Comparison of ENCODE assay signal across 2 cellular contexts in genomic region chr7:129169171-129169643, GRCh38.
TF ChIP-seq lines count a peak whose summit lies in the region.

No MANE protein-coding gene starts in this region.

TF ChIP-seq in GM23338, 12 proteins besides CTCF, POLR2A, EP300 and RAD21:
- TF ChIP-seq CREB1 (CRISPR knock-in tag; IDR thresholded peaks at IDR 0.05; ENCODE audit: low read depth) (no peak; the same call in 1 of the 2 replicates), JUNB (IDR thresholded peaks at IDR 0.05; ENCODE audit: unreplicated experiment) (no peak), EZH2 (IDR thresholded peaks at IDR 0.05; ENCODE audit: low read depth, unreplicated experiment) (no peak), NANOG (IDR thresholded peaks at IDR 0.05; ENCODE audit: borderline replicate concordance) (no peak), ZNF331 (CRISPR knock-in tag; IDR thresholded peaks at IDR 0.05; ENCODE audit: low read depth) (no peak), POLR2AphosphoS5 (IDR thresholded peaks at IDR 0.05; ENCODE audit: low read depth) (no peak; the same call in 1 of the 2 replicates), ZNF114 (CRISPR knock-in tag; IDR thresholded peaks at IDR 0.05) (no peak), EZH2phosphoT487 (IDR thresholded peaks at IDR 0.05; ENCODE audit: unreplicated experiment) (no peak), STAT1 (IDR thresholded peaks at IDR 0.05; ENCODE audit: unreplicated experiment) (no peak)
- TF ChIP-seq, protein P1, sequence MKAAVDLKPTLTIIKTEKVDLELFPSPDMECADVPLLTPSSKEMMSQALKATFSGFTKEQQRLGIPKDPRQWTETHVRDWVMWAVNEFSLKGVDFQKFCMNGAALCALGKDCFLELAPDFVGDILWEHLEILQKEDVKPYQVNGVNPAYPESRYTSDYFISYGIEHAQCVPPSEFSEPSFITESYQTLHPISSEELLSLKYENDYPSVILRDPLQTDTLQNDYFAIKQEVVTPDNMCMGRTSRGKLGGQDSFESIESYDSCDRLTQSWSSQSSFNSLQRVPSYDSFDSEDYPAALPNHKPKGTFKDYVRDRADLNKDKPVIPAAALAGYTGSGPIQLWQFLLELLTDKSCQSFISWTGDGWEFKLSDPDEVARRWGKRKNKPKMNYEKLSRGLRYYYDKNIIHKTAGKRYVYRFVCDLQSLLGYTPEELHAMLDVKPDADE (IDR thresholded peaks at IDR 0.05) = no peak
- TF ChIP-seq, protein P2, sequence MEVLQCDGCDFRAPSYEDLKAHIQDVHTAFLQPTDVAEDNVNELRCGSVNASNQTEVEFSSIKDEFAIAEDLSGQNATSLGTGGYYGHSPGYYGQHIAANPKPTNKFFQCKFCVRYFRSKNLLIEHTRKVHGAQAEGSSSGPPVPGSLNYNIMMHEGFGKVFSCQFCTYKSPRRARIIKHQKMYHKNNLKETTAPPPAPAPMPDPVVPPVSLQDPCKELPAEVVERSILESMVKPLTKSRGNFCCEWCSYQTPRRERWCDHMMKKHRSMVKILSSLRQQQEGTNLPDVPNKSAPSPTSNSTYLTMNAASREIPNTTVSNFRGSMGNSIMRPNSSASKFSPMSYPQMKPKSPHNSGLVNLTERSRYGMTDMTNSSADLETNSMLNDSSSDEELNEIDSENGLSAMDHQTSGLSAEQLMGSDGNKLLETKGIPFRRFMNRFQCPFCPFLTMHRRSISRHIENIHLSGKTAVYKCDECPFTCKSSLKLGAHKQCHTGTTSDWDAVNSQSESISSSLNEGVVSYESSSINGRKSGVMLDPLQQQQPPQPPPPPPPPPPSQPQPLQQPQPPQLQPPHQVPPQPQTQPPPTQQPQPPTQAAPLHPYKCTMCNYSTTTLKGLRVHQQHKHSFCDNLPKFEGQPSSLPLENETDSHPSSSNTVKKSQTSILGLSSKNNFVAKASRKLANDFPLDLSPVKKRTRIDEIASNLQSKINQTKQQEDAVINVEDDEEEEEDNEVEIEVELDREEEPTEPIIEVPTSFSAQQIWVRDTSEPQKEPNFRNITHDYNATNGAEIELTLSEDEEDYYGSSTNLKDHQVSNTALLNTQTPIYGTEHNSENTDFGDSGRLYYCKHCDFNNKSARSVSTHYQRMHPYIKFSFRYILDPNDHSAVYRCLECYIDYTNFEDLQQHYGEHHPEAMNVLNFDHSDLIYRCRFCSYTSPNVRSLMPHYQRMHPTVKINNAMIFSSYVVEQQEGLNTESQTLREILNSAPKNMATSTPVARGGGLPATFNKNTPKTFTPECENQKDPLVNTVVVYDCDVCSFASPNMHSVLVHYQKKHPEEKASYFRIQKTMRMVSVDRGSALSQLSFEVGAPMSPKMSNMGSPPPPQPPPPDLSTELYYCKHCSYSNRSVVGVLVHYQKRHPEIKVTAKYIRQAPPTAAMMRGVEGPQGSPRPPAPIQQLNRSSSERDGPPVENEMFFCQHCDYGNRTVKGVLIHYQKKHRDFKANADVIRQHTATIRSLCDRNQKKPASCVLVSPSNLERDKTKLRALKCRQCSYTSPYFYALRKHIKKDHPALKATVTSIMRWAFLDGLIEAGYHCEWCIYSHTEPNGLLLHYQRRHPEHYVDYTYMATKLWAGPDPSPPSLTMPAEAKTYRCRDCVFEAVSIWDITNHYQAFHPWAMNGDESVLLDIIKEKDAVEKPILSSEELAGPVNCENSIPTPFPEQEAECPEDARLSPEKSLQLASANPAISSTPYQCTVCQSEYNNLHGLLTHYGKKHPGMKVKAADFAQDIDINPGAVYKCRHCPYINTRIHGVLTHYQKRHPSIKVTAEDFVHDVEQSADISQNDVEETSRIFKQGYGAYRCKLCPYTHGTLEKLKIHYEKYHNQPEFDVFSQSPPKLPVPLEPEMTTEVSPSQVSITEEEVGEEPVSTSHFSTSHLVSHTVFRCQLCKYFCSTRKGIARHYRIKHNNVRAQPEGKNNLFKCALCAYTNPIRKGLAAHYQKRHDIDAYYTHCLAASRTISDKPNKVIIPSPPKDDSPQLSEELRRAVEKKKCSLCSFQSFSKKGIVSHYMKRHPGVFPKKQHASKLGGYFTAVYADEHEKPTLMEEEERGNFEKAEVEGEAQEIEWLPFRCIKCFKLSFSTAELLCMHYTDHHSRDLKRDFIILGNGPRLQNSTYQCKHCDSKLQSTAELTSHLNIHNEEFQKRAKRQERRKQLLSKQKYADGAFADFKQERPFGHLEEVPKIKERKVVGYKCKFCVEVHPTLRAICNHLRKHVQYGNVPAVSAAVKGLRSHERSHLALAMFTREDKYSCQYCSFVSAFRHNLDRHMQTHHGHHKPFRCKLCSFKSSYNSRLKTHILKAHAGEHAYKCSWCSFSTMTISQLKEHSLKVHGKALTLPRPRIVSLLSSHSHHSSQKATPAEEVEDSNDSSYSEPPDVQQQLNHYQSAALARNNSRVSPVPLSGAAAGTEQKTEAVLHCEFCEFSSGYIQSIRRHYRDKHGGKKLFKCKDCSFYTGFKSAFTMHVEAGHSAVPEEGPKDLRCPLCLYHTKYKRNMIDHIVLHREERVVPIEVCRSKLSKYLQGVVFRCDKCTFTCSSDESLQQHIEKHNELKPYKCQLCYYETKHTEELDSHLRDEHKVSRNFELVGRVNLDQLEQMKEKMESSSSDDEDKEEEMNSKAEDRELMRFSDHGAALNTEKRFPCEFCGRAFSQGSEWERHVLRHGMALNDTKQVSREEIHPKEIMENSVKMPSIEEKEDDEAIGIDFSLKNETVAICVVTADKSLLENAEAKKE (CRISPR knock-in tag; IDR thresholded peaks at IDR 0.05) = no peak
- TF ChIP-seq, protein P3, sequence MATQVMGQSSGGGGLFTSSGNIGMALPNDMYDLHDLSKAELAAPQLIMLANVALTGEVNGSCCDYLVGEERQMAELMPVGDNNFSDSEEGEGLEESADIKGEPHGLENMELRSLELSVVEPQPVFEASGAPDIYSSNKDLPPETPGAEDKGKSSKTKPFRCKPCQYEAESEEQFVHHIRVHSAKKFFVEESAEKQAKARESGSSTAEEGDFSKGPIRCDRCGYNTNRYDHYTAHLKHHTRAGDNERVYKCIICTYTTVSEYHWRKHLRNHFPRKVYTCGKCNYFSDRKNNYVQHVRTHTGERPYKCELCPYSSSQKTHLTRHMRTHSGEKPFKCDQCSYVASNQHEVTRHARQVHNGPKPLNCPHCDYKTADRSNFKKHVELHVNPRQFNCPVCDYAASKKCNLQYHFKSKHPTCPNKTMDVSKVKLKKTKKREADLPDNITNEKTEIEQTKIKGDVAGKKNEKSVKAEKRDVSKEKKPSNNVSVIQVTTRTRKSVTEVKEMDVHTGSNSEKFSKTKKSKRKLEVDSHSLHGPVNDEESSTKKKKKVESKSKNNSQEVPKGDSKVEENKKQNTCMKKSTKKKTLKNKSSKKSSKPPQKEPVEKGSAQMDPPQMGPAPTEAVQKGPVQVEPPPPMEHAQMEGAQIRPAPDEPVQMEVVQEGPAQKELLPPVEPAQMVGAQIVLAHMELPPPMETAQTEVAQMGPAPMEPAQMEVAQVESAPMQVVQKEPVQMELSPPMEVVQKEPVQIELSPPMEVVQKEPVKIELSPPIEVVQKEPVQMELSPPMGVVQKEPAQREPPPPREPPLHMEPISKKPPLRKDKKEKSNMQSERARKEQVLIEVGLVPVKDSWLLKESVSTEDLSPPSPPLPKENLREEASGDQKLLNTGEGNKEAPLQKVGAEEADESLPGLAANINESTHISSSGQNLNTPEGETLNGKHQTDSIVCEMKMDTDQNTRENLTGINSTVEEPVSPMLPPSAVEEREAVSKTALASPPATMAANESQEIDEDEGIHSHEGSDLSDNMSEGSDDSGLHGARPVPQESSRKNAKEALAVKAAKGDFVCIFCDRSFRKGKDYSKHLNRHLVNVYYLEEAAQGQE (IDR thresholded peaks at IDR 0.05; ENCODE audit: unreplicated experiment) = no peak

TF ChIP-seq in endothelial cell of umbilical vein, 7 proteins besides CTCF, POLR2A, EP300 and RAD21:
- peak; percentile 52 for TF ChIP-seq EZH2 (IDR thresholded peaks at IDR 0.05; ENCODE audit: borderline replicate concordance, low read depth, low read length, severe bottlenecking)
- TF ChIP-seq, protein P4, sequence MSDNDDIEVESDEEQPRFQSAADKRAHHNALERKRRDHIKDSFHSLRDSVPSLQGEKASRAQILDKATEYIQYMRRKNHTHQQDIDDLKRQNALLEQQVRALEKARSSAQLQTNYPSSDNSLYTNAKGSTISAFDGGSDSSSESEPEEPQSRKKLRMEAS (IDR thresholded peaks at IDR 0.05; ENCODE audit: insufficient read depth, insufficient read length) = no peak
